In genomic region chr22:39534591-39535301, GRCh38 we compare ENCODE assay signal across 8 cellular contexts. TPM values are rescaled to one million over a fixed set of nuclear protein-coding genes. Genes with fewer than 3 reads are reported as not detected.
DNase-seq lines count a peak whose midpoint lies in the region; ATAC-seq and TF ChIP-seq lines count a peak whose summit lies in the region.

No MANE protein-coding gene starts in this region.

- H3K27ac ChIP-seq in AG04450 (ENCODE audit: low read depth, low read length): peak overlapping the region; percentile 1
- H3K27ac ChIP-seq in muscle layer of colon (ENCODE audit: low read depth, low read length): peak overlapping the region; percentile 36

- H3K27me3 ChIP-seq in AG04450 (ENCODE audit: control insufficient read depth, insufficient read depth, low read length): peaks cover 3% of the 10 kb centered on the region
- H3K27me3 ChIP-seq in muscle layer of colon (ENCODE audit: control insufficient read depth in 1 of 2, insufficient read depth in 2 of 2, low read length in 2 of 2): no peaks in the 10 kb centered on the region

- ATAC-seq in activated CD8-positive, alpha-beta memory T cell treated with anti-CD3 and anti-CD28 coated beads, Interleukin-2, amount 10 ng/mL, durations not matched to agents 7 days and 5 days: peak; percentile 27
- ATAC-seq in GM18511 (IDR thresholded peaks at IDR 0.05; ENCODE audit: unreplicated experiment): no peak

- H3K4me1 Mint-ChIP-seq in activated CD8-positive, alpha-beta memory T cell treated with anti-CD3 and anti-CD28 coated beads, Interleukin-2, amount 10 ng/mL, durations not matched to agents 7 days and 5 days: peaks cover 38% of the 10 kb centered on the region

- peak overlapping the region; percentile 8 for H3K4me3 Mint-ChIP-seq in activated CD8-positive, alpha-beta memory T cell treated with anti-CD3 and anti-CD28 coated beads, Interleukin-2, amount 10 ng/mL, durations not matched to agents 7 days and 5 days

- H3K4me3 ChIP-seq in AG04450 (ENCODE audit: low read depth, low read length): no peak overlapping the region
- H3K4me3 ChIP-seq in epithelial cell of esophagus (ENCODE audit: low read length): no peak overlapping the region
- peak overlapping the region in 1 of 2 donors; percentile 45 for H3K4me3 ChIP-seq in muscle layer of colon (ENCODE audit: low read depth in 1 of 2, low read length in 2 of 2)

- H3K36me3 Mint-ChIP-seq in activated CD8-positive, alpha-beta memory T cell treated with anti-CD3 and anti-CD28 coated beads, Interleukin-2, amount 10 ng/mL, durations not matched to agents 7 days and 5 days: peaks cover 18% of the 10 kb centered on the region

- peaks cover 24% of the 10 kb centered on the region for H3K4me1 ChIP-seq in muscle layer of colon (ENCODE audit: insufficient read depth, low read length)

- no peak for DNase-seq in AG04450 (ENCODE audit: low read depth, low spot score)
- DNase-seq in GM13977 (ENCODE audit: low spot score): peak; percentile 83
- peak; percentile 72 for DNase-seq in NCI-H748 (lab: John Stamatoyannopoulos, UW; ENCODE audit: unreplicated experiment)
- peak; percentile 88 for DNase-seq in activated CD8-positive, alpha-beta memory T cell treated with anti-CD3 and anti-CD28 coated beads, Interleukin-2, amount 10 ng/mL, durations not matched to agents 7 days and 5 days
- peak; percentile 65 for DNase-seq in epithelial cell of esophagus (ENCODE audit: low read depth)
- peak; percentile 52 to 60 for DNase-seq in stimulated activated CD8-positive, alpha-beta memory T cell treated with anti-CD3 and anti-CD28 coated beads, Interleukin-7, amount 100 ng/mL, for 4 hours (ENCODE audit: low read depth in 2 of 2)

- H3K27ac Mint-ChIP-seq in activated CD8-positive, alpha-beta memory T cell treated with anti-CD3 and anti-CD28 coated beads, Interleukin-2, amount 10 ng/mL, durations not matched to agents 7 days and 5 days: no peak overlapping the region

- CTCF ChIA-PET in AG04450 (lab: Charles Lee): interaction anchor here (0.5 to 7.7 kb wide), 29 partner anchors 9 to 814 kb away, joined by 3 to 119 read pairs (median 4); no protein-coding TSS in a partner anchor
- CTCF ChIA-PET in activated CD8-positive, alpha-beta memory T cell treated with anti-CD3 and anti-CD28 coated beads, Interleukin-2, amount 10 ng/mL, durations not matched to agents 7 days and 5 days (lab: Charles Lee): interaction anchor here (0.7 to 22.3 kb wide), 35 partner anchors 9 to 818 kb away, joined by 3 to 478 read pairs (median 3); partner anchors contain the start of genes ADSL, ATF4, MIEF1 and RPL3

- H3K27me3 Mint-ChIP-seq in activated CD8-positive, alpha-beta memory T cell treated with anti-CD3 and anti-CD28 coated beads, Interleukin-2, amount 10 ng/mL, durations not matched to agents 7 days and 5 days: no peaks in the 10 kb centered on the region

- H3K9me3 ChIP-seq in AG04450 (ENCODE audit: control insufficient read depth, insufficient read depth, low read length): no peaks in the 10 kb centered on the region; the same call in 1 of the 2 replicates
- H3K9me3 ChIP-seq in muscle layer of colon (ENCODE audit: low read length): no peaks in the 10 kb centered on the region

- no peaks in the 10 kb centered on the region for H3K9me3 Mint-ChIP-seq in activated CD8-positive, alpha-beta memory T cell treated with anti-CD3 and anti-CD28 coated beads, Interleukin-2, amount 10 ng/mL, durations not matched to agents 7 days and 5 days (ENCODE audit: low read depth)

- in situ Hi-C loops in GM13977 (cut with MboI; ENCODE audit: low pct_unique_long_range_greater_than_20kb, low sequenced_read_pairs, unreplicated experiment): loop anchor here (10.0 kb wide), 2 partner anchors 500 to 820 kb away; no protein-coding TSS in a partner anchor

- TF ChIP-seq CTCF in AG04450 (IDR thresholded peaks at IDR 0.05; ENCODE audit: low read depth, low read length) (peak; percentile 82), GM13977 (IDR thresholded peaks at IDR 0.05; ENCODE audit: extremely low read depth, insufficient read depth, missing control alignments) (peak; percentile 95), epithelial cell of esophagus (IDR thresholded peaks at IDR 0.05; ENCODE audit: insufficient read depth, low read depth, low read length, missing control alignments) (peak; percentile 66)

- H3K9ac ChIP-seq in muscle layer of colon (ENCODE audit: low read length): no peak overlapping the region

- peaks cover 10% of the 10 kb centered on the region for H3K36me3 ChIP-seq in muscle layer of colon (ENCODE audit: insufficient read depth, low read length)

- POLR2A ChIA-PET in AG04450 (lab: Yijun Ruan, JAX): interaction anchor here (0.7 kb wide), 1 partner anchor 11 kb away, joined by 10 read pairs; no protein-coding TSS in a partner anchor

RNA-seq across cellular contexts. Expression of gene RPS19BP1, which starts 2.2 kb away (rescaled TPM):
- polyA plus RNA-seq in AG04450 (2011; rRNA removed): 50.8 and 53.0 TPM in 2 replicates
- polyA minus RNA-seq in AG04450 (2011; rRNA and poly(A)+ RNA removed): 7.3 and 9.3 TPM in 2 replicates
- total RNA-seq in activated CD8-positive, alpha-beta memory T cell treated with anti-CD3 and anti-CD28 coated beads, Interleukin-2, amount 10 ng/mL, durations not matched to agents 7 days and 5 days: 10 to 100 TPM; 64.8 to 81.6 TPM

RNA-seq across cellular contexts. Expression of gene ATF4, which starts 14.4 kb away (rescaled TPM):
- polyA plus RNA-seq in AG04450 (2011; rRNA removed): 844 and 936 TPM in 2 replicates
- 241 and 243 TPM in 2 replicates for polyA minus RNA-seq in AG04450 (2011; rRNA and poly(A)+ RNA removed)
- 100 to 1,000 TPM; 365 to 501 TPM for total RNA-seq in activated CD8-positive, alpha-beta memory T cell treated with anti-CD3 and anti-CD28 coated beads, Interleukin-2, amount 10 ng/mL, durations not matched to agents 7 days and 5 days

RNA-seq across cellular contexts. Expression of gene MIEF1, which starts 32.7 kb away (rescaled TPM):
- polyA plus RNA-seq in AG04450 (2011; rRNA removed): 18.9 and 19.2 TPM in 2 replicates
- 22.3 and 24.3 TPM in 2 replicates for polyA minus RNA-seq in AG04450 (2011; rRNA and poly(A)+ RNA removed)
- 10 to 100 TPM; 40.6 to 45.7 TPM for total RNA-seq in activated CD8-positive, alpha-beta memory T cell treated with anti-CD3 and anti-CD28 coated beads, Interleukin-2, amount 10 ng/mL, durations not matched to agents 7 days and 5 days

RNA-seq across cellular contexts. Expression of gene CACNA1I, which starts 35.8 kb away (rescaled TPM):
- polyA plus RNA-seq in AG04450 (2011; rRNA removed): not detected in 2 replicates
- polyA minus RNA-seq in AG04450 (2011; rRNA and poly(A)+ RNA removed): not detected in 2 replicates
- 1 to 10 TPM in 1 of 2 experiments, under 1 TPM in 1; 0.30 to 1.8 TPM for total RNA-seq in activated CD8-positive, alpha-beta memory T cell treated with anti-CD3 and anti-CD28 coated beads, Interleukin-2, amount 10 ng/mL, durations not matched to agents 7 days and 5 days
